9 cellular contexts compared by ENCODE assay signal in genomic region chr9:71725590-71726338, GRCh38. TPM values are rescaled to one million over a fixed set of nuclear protein-coding genes. Genes with fewer than 3 reads are reported as not detected.
DNase-seq lines count a peak whose midpoint lies in the region; ATAC-seq and TF ChIP-seq lines count a peak whose summit lies in the region.
"Had no signal": no experiment of that assay in that cellular context is flagged by ENCODE, and none has a peak within 500 bp of the region (broad histone marks: within the 10 kb centered on the region; RNA-seq: fewer than 3 reads in every experiment).

No MANE protein-coding gene starts in this region.

- H3K9me3 ChIP-seq in HCT116 (ENCODE audit: control insufficient read depth in 1 of 2, insufficient read depth in 1 of 2, low read depth in 1 of 2, low read length in 2 of 2), result no peaks in the 10 kb centered on the region
- H3K9me3 ChIP-seq: thoracic aorta had no signal

- H2AFZ ChIP-seq in HCT116 (ENCODE audit: low read depth, low read length, poor library complexity, severe bottlenecking), result no peak overlapping the region

- peak overlapping the region; percentile 37 for H3K4me2 ChIP-seq in HCT116 (ENCODE audit: low read length)

- no peaks in the 10 kb centered on the region for H3K27me3 ChIP-seq in HCT116 (ENCODE audit: insufficient read depth, low read length)

- H3K27ac ChIP-seq in HCT116 (ENCODE audit: low read depth, low read length), result no peak overlapping the region
- H3K27ac ChIP-seq: thoracic aorta had no signal

- intact Hi-C loops in HCT116 (cut with micrococcal nuclease), result no loop called here

- H3K4me1 ChIP-seq in HCT116 (ENCODE audit: control insufficient read depth in 1 of 2, insufficient read depth in 2 of 2, low read length in 2 of 2), result peaks cover 9 to 17% of the 10 kb centered on the region in 2 experiments; a peak in 3 of 4 replicates

- CTCF ChIA-PET in HCT116 (lab: Charles Lee), result interaction anchor here (1.1 kb wide), 1 partner anchor 10 kb away, joined by 3 read pairs; no protein-coding TSS in a partner anchor

- H3K79me2 ChIP-seq in HCT116 (ENCODE audit: insufficient read depth, low read length), result no peaks in the 10 kb centered on the region

- no peaks in the 10 kb centered on the region for H3K9me2 ChIP-seq in HCT116 (ENCODE audit: insufficient read depth)

- RAD21 ChIA-PET in HCT116 (lab: Charles Lee; ENCODE audit: low non-redundant PET in 1 of 2, low total read pairs in 2 of 2, uncharacterized antibody in 2 of 2, unreplicated experiment in 2 of 2), result no interaction called here

- TF ChIP-seq RAD21 in HCT116 (IDR thresholded peaks at IDR 0.05; ENCODE audit: low read depth), result no peak

- H3K36me3 ChIP-seq in HCT116 (ENCODE audit: control insufficient read depth in 1 of 2, insufficient read depth in 2 of 2, low read length in 2 of 2), result peaks cover 0 to 2% of the 10 kb centered on the region in 2 experiments; a peak in 2 of 4 replicates

- H3K4me3 ChIP-seq in HCT116 (replicated peaks in 1 of 2; ENCODE audit: low read depth in 1 of 2, low read length in 2 of 2), result no peak overlapping the region
- no peak overlapping the region for H3K4me3 ChIP-seq in fibroblast of mammary gland (ENCODE audit: control insufficient read depth, low read depth, low read length)
- H3K4me3 ChIP-seq: thoracic aorta had no signal

- peak; percentile 79 for DNase-seq in HCT116 (ENCODE audit: low read depth, low spot score)
- peak; percentile 94 for DNase-seq in RPMI7951 (ENCODE audit: low read depth)
- DNase-seq in fibroblast of mammary gland (ENCODE audit: low read depth), result peak; percentile 83
- DNase-seq in renal cortical epithelial cell (ENCODE audit: low read depth), result peak; percentile 90
- no peak for DNase-seq in central memory CD4-positive, alpha-beta T cell
- DNase-seq: activated CD8-positive, alpha-beta memory T cell treated with anti-CD3 and anti-CD28 coated beads, Interleukin-2, amount 10 ng/mL, durations not matched to agents 7 days and 5 days had no signal

- TF ChIP-seq POLR2A in HCT116 (IDR thresholded peaks at IDR 0.05; ENCODE audit: borderline replicate concordance, extremely low read depth, insufficient read depth, insufficient read length), result no peak

- H3K9ac ChIP-seq in HCT116 (ENCODE audit: low read length), result no peak overlapping the region

- BruUV-seq in HCT116 (replicated peaks; lab: Mats Ljungman, UMichigan), result no TSS peak

- peak; percentile 89 for ATAC-seq in HCT116
- ATAC-seq in GM21786 (IDR thresholded peaks at IDR 0.05; ENCODE audit: unreplicated experiment), result no peak
- no peak for ATAC-seq in HG02610 (IDR thresholded peaks at IDR 0.05; ENCODE audit: unreplicated experiment)
- ATAC-seq: activated CD8-positive, alpha-beta memory T cell treated with anti-CD3 and anti-CD28 coated beads, Interleukin-2, amount 10 ng/mL, durations not matched to agents 7 days and 5 days had no signal

- POLR2A ChIA-PET in HCT116 (lab: Charles Lee), result no interaction called here

- H4K20me1 ChIP-seq in HCT116 (ENCODE audit: insufficient read depth), result no peaks in the 10 kb centered on the region; the same call in 1 of the 2 replicates

- TF ChIP-seq CTCF in HCT116 (IDR thresholded peaks at IDR 0.05 in 2 of 3, conservative IDR thresholded peaks at IDR 0.05 in 1 of 3; ENCODE audit: borderline replicate concordance in 1 of 3, insufficient read depth in 1 of 3, low read depth in 2 of 3, low read length in 2 of 3), result no peak
- no peak for TF ChIP-seq CTCF in fibroblast of mammary gland (conservative IDR thresholded peaks at IDR 0.05; ENCODE audit: control insufficient read depth, insufficient read depth, low read depth, low read length)

TF ChIP-seq in HCT116, 20 proteins besides CTCF, POLR2A, EP300 and RAD21:
- TF ChIP-seq JUND (IDR thresholded peaks at IDR 0.05) (peak; percentile 87), CEBPB (IDR thresholded peaks at IDR 0.05; ENCODE audit: low read depth) (peak; percentile 91), ELF1 (IDR thresholded peaks at IDR 0.05; ENCODE audit: borderline replicate concordance, low read depth) (no peak), ZNF274 (IDR thresholded peaks at IDR 0.05; ENCODE audit: low read depth, low read length) (no peak), TCF7L2 (IDR thresholded peaks at IDR 0.05; ENCODE audit: borderline replicate concordance, extremely low read depth, insufficient read depth, insufficient read length) (peak; percentile 35), POLR2AphosphoS5 (IDR thresholded peaks at IDR 0.05; ENCODE audit: low read depth, low read length) (peak; percentile 22; the same call in 1 of the 2 replicates), SIN3A (IDR thresholded peaks at IDR 0.05; ENCODE audit: low read depth) (peak; percentile 55; the same call in 1 of the 2 replicates), ZBTB33 (IDR thresholded peaks at IDR 0.05; ENCODE audit: extremely low read depth, insufficient replicate concordance, low read length) (no peak), CBX3 (IDR thresholded peaks at IDR 0.05; ENCODE audit: low read depth) (peak; percentile 66; the same call in 1 of the 2 replicates), REST (IDR thresholded peaks at IDR 0.05; ENCODE audit: low read depth) (no peak), SP1 (IDR thresholded peaks at IDR 0.05; ENCODE audit: low read depth) (peak; percentile 82), MAX (IDR thresholded peaks at IDR 0.05) (peak; percentile 38; the same call in 1 of the 2 replicates), FOSL1 (IDR thresholded peaks at IDR 0.05; ENCODE audit: low read depth) (peak; percentile 87)

RNA-seq across cellular contexts. Expression of gene CEMIP2, which starts 42.5 kb away (rescaled TPM):
- total RNA-seq in HCT116 (2021; ENCODE audit: unreplicated experiment), result 14.3 TPM
- 8.5 and 10.6 TPM in 2 replicates for polyA plus RNA-seq in HCT116 (2012)
- total RNA-seq in RPMI7951 (2014; rRNA removed; shearing (Covaris generic)), result 17.2 and 26.3 TPM in 2 replicates
- 134 and 238 TPM in 2 replicates for total RNA-seq in renal cortical epithelial cell
